In the genomic region with DNA sequence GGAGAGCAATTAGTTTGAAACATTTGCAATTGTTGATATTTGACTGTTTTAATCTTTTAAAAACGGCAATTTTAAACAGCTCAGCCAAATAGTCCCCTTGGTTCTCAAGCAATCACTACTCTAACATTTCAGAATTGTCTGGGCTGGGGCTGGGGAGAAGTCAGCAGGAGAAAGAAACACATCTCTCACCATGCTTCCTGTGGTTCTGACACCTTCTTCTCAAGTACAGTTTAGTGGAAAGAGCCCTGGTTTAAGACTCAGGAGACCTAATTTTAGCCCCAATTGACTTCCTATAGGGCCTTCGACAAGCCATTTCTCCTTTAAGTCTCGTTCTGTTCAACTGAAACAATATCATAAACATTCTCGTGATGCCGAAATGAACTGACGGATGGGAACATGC, we compare ENCODE assay signal across 14 cellular contexts.
DNase-seq lines count a peak whose midpoint lies in the region; ATAC-seq and TF ChIP-seq lines count a peak whose summit lies in the region.
"Had no signal": no experiment of that assay in that cellular context is flagged by ENCODE, and none has a peak within 500 bp of the region (broad histone marks: within the 10 kb centered on the region; RNA-seq: fewer than 3 reads in every experiment).

No MANE protein-coding gene starts in this region.

- peaks cover 0 to 6% (median 3%) of the 10 kb centered on the region in 5 experiments for H3K9me3 Mint-ChIP-seq in brain
- no peaks in the 10 kb centered on the region for H3K9me3 Mint-ChIP-seq in naive thymus-derived CD4-positive, alpha-beta T cell
- H3K9me3 Mint-ChIP-seq in activated CD4-positive, alpha-beta T cell treated with anti-CD3 and anti-CD28 coated beads, Interleukin-2, amount 10 ng/mL, durations not matched to agents 24 days and 14 days, result no peaks in the 10 kb centered on the region
- H3K9me3 Mint-ChIP-seq: activated B cell treated with CpG ODN at 0.5 μM for 24 hours; activated naive CD8-positive, alpha-beta T cell treated with anti-CD3 and anti-CD28 coated beads, Interleukin-2, amount 10 ng/mL, durations not matched to agents 7 days and 5 days had no signal

- H3K4me3 Mint-ChIP-seq in brain, result no peak overlapping the region
- H3K4me3 Mint-ChIP-seq in naive thymus-derived CD4-positive, alpha-beta T cell, result peak overlapping the region in 1 of 10 donors; percentile 40
- H3K4me3 Mint-ChIP-seq in activated CD4-positive, alpha-beta T cell treated with anti-CD3 and anti-CD28 coated beads, Interleukin-2, amount 10 ng/mL, durations not matched to agents 24 days and 14 days, result no peak overlapping the region
- H3K4me3 Mint-ChIP-seq: activated B cell treated with CpG ODN at 0.5 μM for 24 hours; activated naive CD8-positive, alpha-beta T cell treated with anti-CD3 and anti-CD28 coated beads, Interleukin-2, amount 10 ng/mL, durations not matched to agents 7 days and 5 days had no signal

- intact Hi-C loops in naive thymus-derived CD4-positive, alpha-beta T cell (cut with micrococcal nuclease), result no loop called here
- intact Hi-C loops in thyroid gland (cut with DNase I), result no loop called here
- intact Hi-C loops in activated CD4-positive, alpha-beta T cell treated with anti-CD3 and anti-CD28 coated beads, Interleukin-2, amount 10 ng/mL, durations not matched to agents 24 days and 14 days (cut with micrococcal nuclease), result no loop called here

- H3K4me3 ChIP-seq in naive thymus-derived CD4-positive, alpha-beta T cell (ENCODE audit: low read length), result no peak overlapping the region
- H3K4me3 ChIP-seq in thyroid gland (replicated peaks in 1 of 3) (no peak overlapping the region), BE2C (ENCODE audit: low read depth, low read length) (no peak overlapping the region)

- peaks cover 0 to 20% of the 10 kb centered on the region in 2 donors for H3K4me1 ChIP-seq in naive thymus-derived CD4-positive, alpha-beta T cell (ENCODE audit: control insufficient read depth in 2 of 2, insufficient read depth in 2 of 2, low read length in 2 of 2)
- H3K4me1 ChIP-seq in thyroid gland (peaks cover 23 to 31% of the 10 kb centered on the region in 2 donors), BE2C (no peaks in the 10 kb centered on the region)

- peak; percentile 71 for ATAC-seq in naive thymus-derived CD4-positive, alpha-beta T cell
- no peak for ATAC-seq in HG03175 (IDR thresholded peaks at IDR 0.05; ENCODE audit: unreplicated experiment)

- CTCF ChIA-PET in naive thymus-derived CD4-positive, alpha-beta T cell (lab: Charles Lee), result no interaction called here

- no peaks in the 10 kb centered on the region for H3K27me3 ChIP-seq in naive thymus-derived CD4-positive, alpha-beta T cell (ENCODE audit: control insufficient read depth in 2 of 2, insufficient read depth in 2 of 2, low read length in 2 of 2)
- no peaks in the 10 kb centered on the region for H3K27me3 ChIP-seq in thyroid gland
- no peaks in the 10 kb centered on the region; the same call in none of the 2 replicates for H3K27me3 ChIP-seq in BE2C

- WGBS in thyroid gland, 2 donors, result 87 to 91% methylated on average over 6 of the region's 6 CpGs

- TF ChIP-seq CTCF in brain (conservative IDR thresholded peaks at IDR 0.05), result no peak
- no peak for TF ChIP-seq CTCF in thyroid gland (IDR thresholded peaks at IDR 0.05)
- no peak for TF ChIP-seq CTCF in BE2C (IDR thresholded peaks at IDR 0.05; ENCODE audit: low read depth, low read length)

- H3K36me3 ChIP-seq in naive thymus-derived CD4-positive, alpha-beta T cell (ENCODE audit: control insufficient read depth in 2 of 3, insufficient read depth in 3 of 3, low read length in 3 of 3), result no peaks in the 10 kb centered on the region
- H3K36me3 ChIP-seq in thyroid gland (no peaks in the 10 kb centered on the region), BE2C (no peaks in the 10 kb centered on the region)

- no peak overlapping the region for H3K27ac ChIP-seq in naive thymus-derived CD4-positive, alpha-beta T cell (ENCODE audit: low read depth, low read length)
- H3K27ac ChIP-seq in thyroid gland, result peak overlapping the region; percentile 40 to 76 (median 73)

- DNase-seq in NCI-H1694 treated with DMSO at 0.1 percent for 48 hours (lab: John Stamatoyannopoulos, UW), result peak; percentile 4
- DNase-seq in NCI-H1694 (lab: John Stamatoyannopoulos, UW), result no peak
- DNase-seq in naive thymus-derived CD4-positive, alpha-beta T cell, result no peak
- DNase-seq in thyroid gland, result no peak
- DNase-seq in activated CD4-positive, alpha-beta T cell treated with anti-CD3 and anti-CD28 coated beads, Interleukin-2, amount 10 ng/mL, durations not matched to agents 24 days and 14 days, result no peak
- no peak for DNase-seq in BE2C
- DNase-seq: activated B cell treated with CpG ODN at 0.5 μM for 24 hours; activated CD8-positive, alpha-beta memory T cell treated with anti-CD3 and anti-CD28 coated beads, Interleukin-2, amount 50 U/mL, for 4 hours; activated naive CD8-positive, alpha-beta T cell treated with anti-CD3 and anti-CD28 coated beads, Interleukin-2, amount 10 ng/mL, durations not matched to agents 7 days and 5 days; COR-L47; H7; stimulated activated naive CD4-positive, alpha-beta T cell treated with Interleukin-2 at 50 U/mL for 16 hours had no signal

- H3K4me1 Mint-ChIP-seq in brain, result peaks cover 26% of the 10 kb centered on the region
- H3K4me1 Mint-ChIP-seq in naive thymus-derived CD4-positive, alpha-beta T cell, result peaks cover 0 to 31% (median 5%) of the 10 kb centered on the region in 7 donors
- peaks cover 2% of the 10 kb centered on the region for H3K4me1 Mint-ChIP-seq in activated CD4-positive, alpha-beta T cell treated with anti-CD3 and anti-CD28 coated beads, Interleukin-2, amount 10 ng/mL, durations not matched to agents 24 days and 14 days

- H3K27ac Mint-ChIP-seq in brain, result peak overlapping the region in 3 of 5 experiments; percentile 22 to 29 (median 23)
- no peak overlapping the region for H3K27ac Mint-ChIP-seq in naive thymus-derived CD4-positive, alpha-beta T cell
- no peak overlapping the region for H3K27ac Mint-ChIP-seq in activated CD4-positive, alpha-beta T cell treated with anti-CD3 and anti-CD28 coated beads, Interleukin-2, amount 10 ng/mL, durations not matched to agents 24 days and 14 days
- H3K27ac Mint-ChIP-seq: activated B cell treated with CpG ODN at 0.5 μM for 24 hours; activated naive CD8-positive, alpha-beta T cell treated with anti-CD3 and anti-CD28 coated beads, Interleukin-2, amount 10 ng/mL, durations not matched to agents 7 days and 5 days had no signal

- H3K27me3 Mint-ChIP-seq in brain, result peaks cover 6% of the 10 kb centered on the region
- peaks cover 0 to 16% (median 5%) of the 10 kb centered on the region in 5 donors for H3K27me3 Mint-ChIP-seq in naive thymus-derived CD4-positive, alpha-beta T cell
- H3K27me3 Mint-ChIP-seq in activated CD4-positive, alpha-beta T cell treated with anti-CD3 and anti-CD28 coated beads, Interleukin-2, amount 10 ng/mL, durations not matched to agents 24 days and 14 days, result no peaks in the 10 kb centered on the region

- no peaks in the 10 kb centered on the region for H3K9me3 ChIP-seq in naive thymus-derived CD4-positive, alpha-beta T cell (ENCODE audit: control insufficient read depth in 2 of 3, low read length in 3 of 3)
- no peaks in the 10 kb centered on the region for H3K9me3 ChIP-seq in thyroid gland
- no peaks in the 10 kb centered on the region for H3K9me3 ChIP-seq in BE2C

- POLR2A ChIA-PET in naive thymus-derived CD4-positive, alpha-beta T cell (lab: Charles Lee), result no interaction called here

- H3K36me3 Mint-ChIP-seq in brain, result no peaks in the 10 kb centered on the region
- H3K36me3 Mint-ChIP-seq in naive thymus-derived CD4-positive, alpha-beta T cell, result no peaks in the 10 kb centered on the region
- no peaks in the 10 kb centered on the region for H3K36me3 Mint-ChIP-seq in activated CD4-positive, alpha-beta T cell treated with anti-CD3 and anti-CD28 coated beads, Interleukin-2, amount 10 ng/mL, durations not matched to agents 24 days and 14 days (ENCODE audit: low read depth)
- H3K36me3 Mint-ChIP-seq: activated naive CD8-positive, alpha-beta T cell treated with anti-CD3 and anti-CD28 coated beads, Interleukin-2, amount 10 ng/mL, durations not matched to agents 7 days and 5 days had no signal

- TF ChIP-seq POLR2A in thyroid gland (IDR thresholded peaks at IDR 0.05), result no peak

Comparison
In these comparisons a context has a peak if more than half of its experiments do, and no peak if none do; other contexts are left out.
1. H3K27ac Mint-ChIP-seq: peak in brain (3 of 5); none in naive thymus-derived CD4-positive, alpha-beta T cell (0 of 9) and activated CD4-positive, alpha-beta T cell treated with anti-CD3 and anti-CD28 coated beads, Interleukin-2, amount 10 ng/mL, durations not matched to agents 24 days and 14 days (single experiment).